In genomic region chr20:50837532-50838321, GRCh38 we compare ENCODE assay signal across 8 cellular contexts. TPM values are rescaled to one million over a fixed set of nuclear protein-coding genes. Genes with fewer than 3 reads are reported as not detected.
A peak's percentile ranks its signal among the peaks of the same experiment; 100 is the strongest.
DNase-seq lines count a peak whose midpoint lies in the region; ATAC-seq, FAIRE-seq and TF ChIP-seq lines count a peak whose summit lies in the region.

No MANE protein-coding gene starts in this region.

- peaks cover 0 to 5% (median 0%) of the 10 kb centered on the region in 9 donors for H3K4me1 ChIP-seq in heart right ventricle

- ATAC-seq in heart right ventricle = peak; percentile 64 to 90 (median 80)

- H3K4me3 Mint-ChIP-seq in HFFc6 (peak overlapping the region; percentile 77), glutamatergic neuron (ENCODE audit: unreplicated experiment) (no peak overlapping the region)

- peaks cover 5% of the 10 kb centered on the region for H3K36me3 Mint-ChIP-seq in HFFc6 (ENCODE audit: low read depth)
- no peaks in the 10 kb centered on the region for H3K36me3 Mint-ChIP-seq in glutamatergic neuron (ENCODE audit: unreplicated experiment)

- no peaks in the 10 kb centered on the region for H3K9me3 ChIP-seq in heart right ventricle

- intact Hi-C loops in heart right ventricle (cut with DNase I) = no loop called here

- TF ChIP-seq CTCF in HFFc6 (IDR thresholded peaks at IDR 0.05) = no peak
- no peak for TF ChIP-seq CTCF in heart right ventricle (IDR thresholded peaks at IDR 0.05)
- TF ChIP-seq CTCF in glutamatergic neuron (IDR thresholded peaks at IDR 0.05; ENCODE audit: partially characterized antibody, unreplicated experiment) = no peak

- peak overlapping the region in 1 of 10 donors; percentile 7 for H3K4me3 ChIP-seq in heart right ventricle

- WGBS in heart right ventricle, 2 donors = 48 to 62% methylated on average over 22 of the region's 22 CpGs

- H3K27ac Mint-ChIP-seq in HFFc6 (peak overlapping the region; percentile 97), glutamatergic neuron (ENCODE audit: unreplicated experiment) (no peak overlapping the region)

- DNase-seq in G401 (ENCODE audit: low spot score) (peak; percentile 33), HFFc6 (peak; percentile 90), SW480 (ENCODE audit: low spot score) (peak; percentile 76), heart right ventricle (peak in 1 of 2 donors; percentile 41), D341Med (ENCODE audit: low spot score) (no peak), UCSD-AML1 (lab: John Stamatoyannopoulos, UW; ENCODE audit: unreplicated experiment) (no peak), H54 (ENCODE audit: insufficient read length, low spot score) (no peak), glutamatergic neuron (no peak)

- TF ChIP-seq POLR2A in H54 (IDR thresholded peaks at IDR 0.05; ENCODE audit: low read depth, low read length) = no peak

- peak overlapping the region in 6 of 10 donors; percentile 16 to 53 (median 30) for H3K27ac ChIP-seq in heart right ventricle

- no peaks in the 10 kb centered on the region for H3K27me3 ChIP-seq in heart right ventricle

- H3K27me3 Mint-ChIP-seq in HFFc6 (ENCODE audit: insufficient read depth) = no peaks in the 10 kb centered on the region
- H3K27me3 Mint-ChIP-seq in glutamatergic neuron (ENCODE audit: unreplicated experiment) = peaks cover 3% of the 10 kb centered on the region

- FAIRE-seq in H54 (lab: Jason Lieb, UNC) = no peak

- in situ Hi-C loops in G401 (cut with HindIII; ENCODE audit: low sequenced_read_pairs) = no loop called here

- H3K36me3 ChIP-seq in heart right ventricle = no peaks in the 10 kb centered on the region

- no peaks in the 10 kb centered on the region for H3K9me3 Mint-ChIP-seq in HFFc6
- H3K9me3 Mint-ChIP-seq in glutamatergic neuron (ENCODE audit: unreplicated experiment) = no peaks in the 10 kb centered on the region

- H3K4me1 Mint-ChIP-seq in HFFc6 (ENCODE audit: low read depth) (peaks cover 34% of the 10 kb centered on the region), glutamatergic neuron (ENCODE audit: low read depth, unreplicated experiment) (no peaks in the 10 kb centered on the region)

RNA-seq across cellular contexts. Expression of gene BCAS4, which starts 42.9 kb away (rescaled TPM):
- 20.7 and 32.2 TPM in 2 replicates for total RNA-seq in G401 (2014; rRNA removed; shearing (Covaris generic))
- total RNA-seq in HFFc6 (2021; fragmentation: NEBNext Ultra II Directional; extraction: Animal tissue kit (Norgen Biotek cat#: 25700)) = 10 to 100 TPM; 19.8 to 23.5 (median 21.7) TPM
- total RNA-seq in heart right ventricle (1 to 10 TPM; 1.3 to 3.6 (median 2.4) TPM), glutamatergic neuron (ENCODE audit: unreplicated experiment) (5.5 TPM)
- 1 to 10 TPM in 1 of 2 donors, under 1 TPM in 1; 0.54 to 2.1 TPM for polyA plus RNA-seq in heart right ventricle

Comparison
In these comparisons a context has a peak if more than half of its experiments do, and no peak if none do; other contexts are left out.
1. DNase-seq: peak in G401 (single experiment), HFFc6 (single experiment) and SW480 (single experiment); none in D341Med (single experiment), UCSD-AML1 (single experiment), H54 (single experiment) and glutamatergic neuron (single experiment).